23 cellular contexts compared by ENCODE assay signal in the genomic region with DNA sequence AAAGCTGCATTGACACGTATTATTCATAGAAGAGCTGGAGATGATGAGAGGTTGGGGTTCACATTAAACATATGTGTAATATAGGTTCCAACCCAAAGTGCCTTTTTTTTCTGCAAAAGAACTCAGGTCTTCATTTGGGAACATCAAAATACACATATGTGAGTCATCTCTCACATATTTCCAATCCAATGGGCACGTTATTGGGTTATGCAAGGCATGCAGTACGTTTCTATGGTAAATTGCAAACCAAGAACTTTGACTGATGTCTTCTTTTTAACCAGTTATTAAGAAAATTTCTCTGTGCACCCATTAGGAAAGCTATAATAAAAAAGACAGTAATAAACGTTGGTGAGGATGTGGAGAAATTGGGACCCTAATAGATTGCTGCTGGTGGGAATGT.
DNase-seq lines count a peak whose midpoint lies in the region; ATAC-seq, FAIRE-seq and TF ChIP-seq lines count a peak whose summit lies in the region.
"Had no signal": no experiment of that assay in that cellular context is flagged by ENCODE, and none has a peak within 500 bp of the region (broad histone marks: within the 10 kb centered on the region; RNA-seq: fewer than 3 reads in every experiment).

No MANE protein-coding gene starts in this region.

- intact Hi-C loops in natural killer cell (cut with micrococcal nuclease) = no loop called here

- ATAC-seq in HG02885 (IDR thresholded peaks at IDR 0.05; ENCODE audit: poor library complexity, unreplicated experiment) (no peak), natural killer cell (no peak)
- ATAC-seq: Panc1 had no signal

- no peaks in the 10 kb centered on the region for H3K9me3 Mint-ChIP-seq in natural killer cell
- H3K9me3 Mint-ChIP-seq: CD8-positive, alpha-beta memory T cell had no signal

- no peak overlapping the region for H3K27ac Mint-ChIP-seq in natural killer cell
- H3K27ac Mint-ChIP-seq: CD14-positive monocyte; CD8-positive, alpha-beta memory T cell had no signal

- no peak overlapping the region for H3K4me3 Mint-ChIP-seq in natural killer cell
- H3K4me3 Mint-ChIP-seq: CD14-positive monocyte; CD8-positive, alpha-beta memory T cell had no signal

- peaks cover 0 to 45% of the 10 kb centered on the region in 2 donors for H3K27me3 Mint-ChIP-seq in natural killer cell (ENCODE audit: low read depth in 2 of 2)

- peak; percentile 65 for FAIRE-seq in RCC 7860 (lab: Jason Lieb, UNC)
- FAIRE-seq: GM18507 had no signal

- TF ChIP-seq CTCF in natural killer cell (IDR thresholded peaks at IDR 0.05) = no peak

- H3K36me3 Mint-ChIP-seq in natural killer cell = no peaks in the 10 kb centered on the region
- H3K36me3 Mint-ChIP-seq: CD14-positive monocyte had no signal

- H3K4me1 Mint-ChIP-seq in natural killer cell = no peaks in the 10 kb centered on the region
- H3K4me1 Mint-ChIP-seq: CD14-positive monocyte; CD8-positive, alpha-beta memory T cell had no signal

- peak; percentile 25 for DNase-seq in EL
- no peak for DNase-seq in RCC 7860 (ENCODE audit: low spot score)
- DNase-seq in fibroblast of gingiva (ENCODE audit: low read depth) = peak; percentile 2
- DNase-seq in renal cortical epithelial cell (ENCODE audit: low read depth) = peak; percentile 29
- no peak for DNase-seq in NCI-H2196 treated with DMSO at 0.1 percent for 48 hours (lab: John Stamatoyannopoulos, UW; ENCODE audit: unreplicated experiment)
- DNase-seq in natural killer cell = no peak
- DNase-seq: BE2C; CD8-positive, alpha-beta memory T cell; DMS 273 treated with DMSO at 0.1 percent for 48 hours; DMS79; H7; MV-4-11; NCI-H1105; NCI-H1436 treated with DMSO at 0.1 percent for 48 hours; NCI-H2029; NCI-H2227 treated with DMSO at 0.1 percent for 48 hours; NCI-H526 treated with DMSO at 0.1 percent for 48 hours; SK-N-SH; SW 1271 had no signal

Comparison
In these comparisons a context has a peak if more than half of its experiments do, and no peak if none do; other contexts are left out.
1. DNase-seq: peak in EL (single experiment), fibroblast of gingiva (single experiment) and renal cortical epithelial cell (single experiment); none in RCC 7860 (single experiment), NCI-H2196 treated with DMSO at 0.1 percent for 48 hours (single experiment) and natural killer cell (single experiment).